In the genomic region with DNA sequence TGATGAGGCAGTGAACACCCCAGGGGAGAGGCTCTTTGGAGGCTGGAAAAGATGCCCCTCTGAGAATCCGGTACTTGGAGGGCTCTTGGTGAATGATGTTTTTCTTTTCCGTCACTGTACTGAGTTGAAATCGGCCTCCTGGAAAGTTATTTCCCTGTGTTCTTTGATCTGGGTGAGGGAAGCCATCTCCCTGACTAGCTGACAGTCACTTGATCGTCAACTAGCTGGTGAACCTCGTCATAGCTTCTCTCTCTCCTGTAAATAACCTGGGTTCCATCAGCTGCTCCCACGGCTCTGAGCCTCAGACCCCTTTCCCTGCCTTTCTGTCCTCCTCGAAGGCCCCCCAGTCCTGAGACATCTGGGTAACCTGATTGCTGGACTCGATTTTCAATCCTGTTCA, we compare ENCODE assay signal across 21 cellular contexts. TPM values are rescaled to one million over a fixed set of nuclear protein-coding genes. Genes with fewer than 3 reads are reported as not detected.
DNase-seq lines count a peak whose midpoint lies in the region; ATAC-seq, FAIRE-seq and TF ChIP-seq lines count a peak whose summit lies in the region.
"Had no signal": no experiment of that assay in that cellular context is flagged by ENCODE, and none has a peak within 500 bp of the region (broad histone marks: within the 10 kb centered on the region; RNA-seq: fewer than 3 reads in every experiment).

No MANE protein-coding gene starts in this region.

- intact Hi-C loops in natural killer cell (cut with micrococcal nuclease): no loop called here
- intact Hi-C loops in Panc1 (cut with micrococcal nuclease; ENCODE audit: unreplicated experiment): no loop called here
- intact Hi-C loops in cardiac septum (cut with DNase I): no loop called here

- CTCF ChIA-PET in Panc1 (lab: Charles Lee): no interaction called here

- H3K4me1 Mint-ChIP-seq in natural killer cell treated with Interleukin-12 subunit alpha and Interleukin-12 subunit beta and Interleukin-15 and Interleukin-18, amount 100 ng/mL, for 72 hours (ENCODE audit: low read depth in 2 of 2): peaks cover 25 to 34% of the 10 kb centered on the region in 2 donors
- H3K4me1 Mint-ChIP-seq in natural killer cell: peaks cover 16% of the 10 kb centered on the region in 2 donors
- H3K4me1 Mint-ChIP-seq in central memory CD8-positive, alpha-beta T cell: peaks cover 27% of the 10 kb centered on the region
- H3K4me1 Mint-ChIP-seq in progenitor cell of endocrine pancreas (ENCODE audit: low read depth): no peaks in the 10 kb centered on the region

- H3K4me3 Mint-ChIP-seq in natural killer cell treated with Interleukin-12 subunit alpha and Interleukin-12 subunit beta and Interleukin-15 and Interleukin-18, amount 100 ng/mL, for 72 hours: peak overlapping the region; percentile 52
- H3K4me3 Mint-ChIP-seq in natural killer cell (no peak overlapping the region), progenitor cell of endocrine pancreas (ENCODE audit: low read depth) (no peak overlapping the region)
- H3K4me3 Mint-ChIP-seq in central memory CD8-positive, alpha-beta T cell: peak overlapping the region; percentile 46

- in situ Hi-C loops in Panc1 (cut with HindIII; ENCODE audit: low pct_unique_long_range_greater_than_20kb, low sequenced_read_pairs): no loop called here

- peak overlapping the region; percentile 75 for H3K27ac ChIP-seq in Panc1 (ENCODE audit: low read length)
- H3K27ac ChIP-seq: heart left ventricle, KMS-11, parathyroid adenoma, tibial nerve had no signal

- H3K9me3 Mint-ChIP-seq in natural killer cell treated with Interleukin-12 subunit alpha and Interleukin-12 subunit beta and Interleukin-15 and Interleukin-18, amount 100 ng/mL, for 72 hours: no peaks in the 10 kb centered on the region
- no peaks in the 10 kb centered on the region for H3K9me3 Mint-ChIP-seq in natural killer cell
- no peaks in the 10 kb centered on the region for H3K9me3 Mint-ChIP-seq in central memory CD8-positive, alpha-beta T cell
- no peaks in the 10 kb centered on the region for H3K9me3 Mint-ChIP-seq in progenitor cell of endocrine pancreas (ENCODE audit: low read depth)

- H3K27me3 ChIP-seq in Panc1 (ENCODE audit: control insufficient read depth, insufficient read depth, low read length): no peaks in the 10 kb centered on the region
- H3K27me3 ChIP-seq: heart left ventricle, tibial nerve had no signal

- no peak for ATAC-seq in natural killer cell treated with Interleukin-12 subunit alpha and Interleukin-12 subunit beta and Interleukin-15 and Interleukin-18, amount 100 ng/mL, for 72 hours
- no peak for ATAC-seq in natural killer cell
- ATAC-seq in Panc1: no peak
- ATAC-seq in central memory CD8-positive, alpha-beta T cell (replicated peaks; ENCODE audit: extremely low read depth, poor library complexity, severe bottlenecking): no peak
- ATAC-seq in GM19452 (IDR thresholded peaks at IDR 0.05; ENCODE audit: unreplicated experiment): no peak
- ATAC-seq: heart left ventricle, left ventricle myocardium superior had no signal

- DNase-seq in natural killer cell treated with Interleukin-12 subunit alpha and Interleukin-12 subunit beta and Interleukin-15 and Interleukin-18, amount 100 ng/mL, for 72 hours (ENCODE audit: low spot score): no peak
- DNase-seq in natural killer cell (no peak), Panc1 (ENCODE audit: low read depth, low spot score) (no peak), urothelium cell line (ENCODE audit: low spot score) (no peak), progenitor cell of endocrine pancreas (ENCODE audit: low spot score, unreplicated experiment) (no peak), cardiac septum (ENCODE audit: low spot score) (no peak)
- no peak for DNase-seq in central memory CD8-positive, alpha-beta T cell (ENCODE audit: low spot score in 2 of 2)
- DNase-seq: activated effector memory CD4-positive, alpha-beta T cell treated with Interleukin-2 at 50 U/mL for 16 hours; heart left ventricle; left ventricle myocardium superior; NCI-H2029; NCI-H446 treated with DMSO at 0.1 percent for 48 hours; NK-92 treated with Interleukin-12 subunit alpha and Interleukin-12 subunit beta, amount 100 ng/mL, for 24 hours; stimulated activated CD4-positive, alpha-beta T cell treated with anti-CD3 and anti-CD28 coated beads, Interleukin-1b, Interleukin-23, amount 100 ng/mL, for 48 hours; stimulated activated naive CD4-positive, alpha-beta T cell treated with Interleukin-2 at 50 U/mL for 16 hours had no signal

- POLR2A ChIA-PET in Panc1 (lab: Charles Lee): no interaction called here

- peaks cover 0 to 2% of the 10 kb centered on the region in 2 donors for H3K27me3 Mint-ChIP-seq in natural killer cell treated with Interleukin-12 subunit alpha and Interleukin-12 subunit beta and Interleukin-15 and Interleukin-18, amount 100 ng/mL, for 72 hours
- H3K27me3 Mint-ChIP-seq in natural killer cell (ENCODE audit: low read depth in 2 of 2): peaks cover 0 to 11% of the 10 kb centered on the region in 2 donors
- no peaks in the 10 kb centered on the region for H3K27me3 Mint-ChIP-seq in central memory CD8-positive, alpha-beta T cell
- peaks cover 9% of the 10 kb centered on the region for H3K27me3 Mint-ChIP-seq in progenitor cell of endocrine pancreas

- H3K36me3 Mint-ChIP-seq in natural killer cell treated with Interleukin-12 subunit alpha and Interleukin-12 subunit beta and Interleukin-15 and Interleukin-18, amount 100 ng/mL, for 72 hours: no peaks in the 10 kb centered on the region
- H3K36me3 Mint-ChIP-seq in natural killer cell: no peaks in the 10 kb centered on the region
- H3K36me3 Mint-ChIP-seq in central memory CD8-positive, alpha-beta T cell (ENCODE audit: insufficient read depth): no peaks in the 10 kb centered on the region
- H3K36me3 Mint-ChIP-seq in progenitor cell of endocrine pancreas (ENCODE audit: insufficient read depth): no peaks in the 10 kb centered on the region

- BruUV-seq in Panc1 (replicated peaks; lab: Mats Ljungman, UMichigan): no TSS peak

- H3K4me1 ChIP-seq in Panc1 (ENCODE audit: control insufficient read depth, insufficient read depth, low read length): peaks cover 64% of the 10 kb centered on the region
- H3K4me1 ChIP-seq: parathyroid adenoma had no signal

- no peak for TF ChIP-seq CTCF in natural killer cell (IDR thresholded peaks at IDR 0.05)
- TF ChIP-seq CTCF in Panc1 (IDR thresholded peaks at IDR 0.05): no peak
- TF ChIP-seq CTCF in progenitor cell of endocrine pancreas (IDR thresholded peaks at IDR 0.05; ENCODE audit: unreplicated experiment): no peak

- H3K9me3 ChIP-seq in Panc1 (ENCODE audit: control insufficient read depth, insufficient read depth, low read depth, low read length): no peaks in the 10 kb centered on the region
- H3K9me3 ChIP-seq: heart left ventricle, tibial nerve had no signal

- peak; percentile 30 for FAIRE-seq in urothelium cell line (lab: Jason Lieb, UNC)
- FAIRE-seq: astrocyte, G401.6 had no signal

- H3K4me3 ChIP-seq in Panc1 (ENCODE audit: low read depth in 2 of 2, low read length in 2 of 2): no peak overlapping the region
- H3K4me3 ChIP-seq: heart left ventricle, tibial nerve had no signal

- H3K27ac Mint-ChIP-seq in natural killer cell treated with Interleukin-12 subunit alpha and Interleukin-12 subunit beta and Interleukin-15 and Interleukin-18, amount 100 ng/mL, for 72 hours: peak overlapping the region; percentile 55 to 78
- H3K27ac Mint-ChIP-seq in natural killer cell (no peak overlapping the region), progenitor cell of endocrine pancreas (no peak overlapping the region)
- peak overlapping the region; percentile 92 for H3K27ac Mint-ChIP-seq in central memory CD8-positive, alpha-beta T cell (ENCODE audit: low read depth)

- no peaks in the 10 kb centered on the region for H3K36me3 ChIP-seq in Panc1 (ENCODE audit: control insufficient read depth, insufficient read depth, low read length)
- H3K36me3 ChIP-seq: heart left ventricle, tibial nerve had no signal

RNA-seq across cellular contexts. Expression of gene SOCS3, which starts 27.3 kb away (rescaled TPM):
- total RNA-seq in natural killer cell treated with Interleukin-12 subunit alpha and Interleukin-12 subunit beta and Interleukin-15 and Interleukin-18, amount 100 ng/mL, for 72 hours: 100 to 1,000 TPM; 110 to 156 TPM
- total RNA-seq in natural killer cell: 10 to 100 TPM; 39.0 to 47.9 (median 43.6) TPM
- total RNA-seq in Panc1 (2021; ENCODE audit: unreplicated experiment): 53.1 TPM
- polyA plus RNA-seq in Panc1 (2012; ENCODE audit: insufficient read length): 30.5 TPM
- 5.4 and 5.8 TPM in 2 replicates for total RNA-seq in progenitor cell of endocrine pancreas
- total RNA-seq in cardiac septum: 49.9 TPM

RNA-seq across cellular contexts. Expression of gene PGS1, which starts 45.9 kb away (rescaled TPM):
- total RNA-seq in natural killer cell treated with Interleukin-12 subunit alpha and Interleukin-12 subunit beta and Interleukin-15 and Interleukin-18, amount 100 ng/mL, for 72 hours: 100 to 1,000 TPM in 1 of 2 donors, 10 to 100 TPM in 1; 83.0 to 139 TPM
- total RNA-seq in natural killer cell (10 to 100 TPM; 47.9 to 53.6 (median 48.3) TPM), Panc1 (2021; ENCODE audit: unreplicated experiment) (47.5 TPM), progenitor cell of endocrine pancreas (66.1 and 67.1 TPM in 2 replicates), cardiac septum (22.1 TPM)
- 40.3 TPM for polyA plus RNA-seq in Panc1 (2012; ENCODE audit: insufficient read length)

Comparison
In these comparisons a context has a peak if more than half of its experiments do, and no peak if none do; other contexts are left out.
1. H3K27ac Mint-ChIP-seq: peak in natural killer cell treated with Interleukin-12 subunit alpha and Interleukin-12 subunit beta and Interleukin-15 and Interleukin-18, amount 100 ng/mL, for 72 hours (2 of 2) and central memory CD8-positive, alpha-beta T cell (single experiment); none in natural killer cell (0 of 2) and progenitor cell of endocrine pancreas (single experiment).
2. H3K4me3 Mint-ChIP-seq: peak in natural killer cell treated with Interleukin-12 subunit alpha and Interleukin-12 subunit beta and Interleukin-15 and Interleukin-18, amount 100 ng/mL, for 72 hours (single experiment) and central memory CD8-positive, alpha-beta T cell (single experiment); none in natural killer cell (single experiment) and progenitor cell of endocrine pancreas (single experiment).